In genomic region chr1:236541710-236542109, GRCh38 we compare ENCODE assay signal across 21 cellular contexts.
"Had no signal": no experiment of that assay in that cellular context is flagged by ENCODE, and none has a peak within 500 bp of the region (broad histone marks: within the 10 kb centered on the region; RNA-seq: fewer than 3 reads in every experiment).

No MANE protein-coding gene starts in this region.

- DNase-seq: activated CD4-positive, alpha-beta T cell treated with anti-CD3 and anti-CD28 coated beads for 36 hours; activated CD4-positive, alpha-beta T cell treated with anti-CD3 and anti-CD28 coated beads, Interleukin-2, amount 50 U/mL, for 48 hours; activated gamma-delta T cell treated with Interleukin-2 at 50 U/mL for 16 hours; activated naive CD8-positive, alpha-beta T cell treated with anti-CD3 and anti-CD28 coated beads, Interleukin-2, amount 10 ng/mL, durations not matched to agents 7 days and 5 days; anterior cingulate cortex; central memory CD4-positive, alpha-beta T cell; endodermal cell; erythroblast; gastrocnemius medialis; kidney; left ventricle myocardium inferior; mammary epithelial cell; occipital lobe; psoas muscle; right lobe of liver; spleen; stimulated activated CD4-positive, alpha-beta T cell treated with anti-CD3 and anti-CD28 coated beads, Interleukin-4, amount 100 ng/mL, for 4 hours; stimulated activated naive B cell treated with anti-CD40 and anti-IgM and Interleukin-4, amounts not matched to agents 10 μg/mL and 1 μg/mL and 100 μg/mL, for 72 hours had no signal

- H3K27ac Mint-ChIP-seq: activated CD4-positive, alpha-beta T cell treated with anti-CD3 and anti-CD28 coated beads for 36 hours; activated naive CD8-positive, alpha-beta T cell treated with anti-CD3 and anti-CD28 coated beads, Interleukin-2, amount 10 ng/mL, durations not matched to agents 7 days and 5 days; brain; endodermal cell; stimulated activated naive B cell treated with anti-CD40 and anti-IgM and Interleukin-4, amounts not matched to agents 10 μg/mL and 1 μg/mL and 100 μg/mL, for 72 hours; T-helper 2 cell treated with Interferon-gamma antibody and Interleukin-4, amounts not matched to agents 5 μg/mL and 100 μg/mL, for 36 hours; WTC11 had no signal

- H3K4me3 ChIP-seq: gastrocnemius medialis, left ventricle myocardium inferior, psoas muscle, right lobe of liver, spleen had no signal

- H3K27me3 ChIP-seq: gastrocnemius medialis, right lobe of liver, spleen had no signal

- H3K9me3 Mint-ChIP-seq: activated naive CD8-positive, alpha-beta T cell treated with anti-CD3 and anti-CD28 coated beads, Interleukin-2, amount 10 ng/mL, durations not matched to agents 7 days and 5 days; brain; endodermal cell; stimulated activated naive B cell treated with anti-CD40 and anti-IgM and Interleukin-4, amounts not matched to agents 10 μg/mL and 1 μg/mL and 100 μg/mL, for 72 hours; T-helper 2 cell treated with Interferon-gamma antibody and Interleukin-4, amounts not matched to agents 5 μg/mL and 100 μg/mL, for 36 hours; WTC11 had no signal

- H3K27ac ChIP-seq: gastrocnemius medialis, left ventricle myocardium inferior, psoas muscle, right lobe of liver had no signal

- ATAC-seq: activated CD4-positive, alpha-beta T cell treated with anti-CD3 and anti-CD28 coated beads for 36 hours; gastrocnemius medialis; psoas muscle; stimulated activated naive B cell treated with anti-CD40 and anti-IgM and Interleukin-4, amounts not matched to agents 10 μg/mL and 1 μg/mL and 100 μg/mL, for 72 hours; WTC11 had no signal

- H3K4me1 ChIP-seq: gastrocnemius medialis, psoas muscle, right lobe of liver had no signal

- H3K9me3 ChIP-seq: gastrocnemius medialis, left ventricle myocardium inferior, psoas muscle, right lobe of liver, spleen had no signal
